13 cellular contexts compared by ENCODE assay signal in genomic region chr1:120849294-120850070, GRCh38. TPM values are rescaled to one million over a fixed set of nuclear protein-coding genes. Genes with fewer than 3 reads are reported as not detected.
DNase-seq lines count a peak whose midpoint lies in the region; ATAC-seq and TF ChIP-seq lines count a peak whose summit lies in the region.
"Not testable (repeated sequence)": the region's sequence is repeated elsewhere in the genome, so short reads cannot be mapped to it uniquely, and the experiment has no call there.
"Had no signal": no experiment of that assay in that cellular context is flagged by ENCODE, and none has a peak within 500 bp of the region (broad histone marks: within the 10 kb centered on the region; RNA-seq: fewer than 3 reads in every experiment).

No MANE protein-coding gene starts in this region.

- not testable (repeated sequence) for H3K18ac ChIP-seq in mesenchymal stem cell (ENCODE audit: low read depth in 1 of 2, low read length in 2 of 2)

- H3K4me3 ChIP-seq in BLaER1 treated with 17β-estradiol and CSF1 and Interleukin-3, amounts not matched to agents 10 nM and 100 nM = peak overlapping the region in 2 of 10 experiments; percentile 21 to 42; a peak in 2 of 20 replicates
- H3K4me3 ChIP-seq in GM23338 (peak overlapping the region; percentile 17; the same call in 1 of the 2 replicates), PC-3 (ENCODE audit: low read length) (0 out of 2 replicates have a peak overlapping the region, but pooled peaks have one; percentile 38), spleen (peak overlapping the region in 2 of 8 donors; percentile 19 to 46)
- H3K4me3 ChIP-seq in mesenchymal stem cell (ENCODE audit: insufficient read depth in 1 of 2, low read depth in 1 of 2, low read length in 2 of 2) = not testable (repeated sequence)

- intact Hi-C loops in PC-3 (cut with micrococcal nuclease); spleen (cut with DNase I; ENCODE audit: low total_unique reads): not testable (repeated sequence)

- not testable (repeated sequence) for H3K27ac ChIP-seq in BLaER1 treated with 17β-estradiol and CSF1 and Interleukin-3, amounts not matched to agents 10 nM and 100 nM; GM23338 (ENCODE audit: low read depth); PC-3 (ENCODE audit: low read length); mesenchymal stem cell (ENCODE audit: low read length, poor library complexity, severe bottlenecking)
- H3K27ac ChIP-seq in spleen = peak overlapping the region in 3 of 8 donors; percentile 85 to 93 (median 88)

- not testable (repeated sequence) for H3K79me1 ChIP-seq in mesenchymal stem cell (replicated peaks; ENCODE audit: low read length, poor library complexity, severe bottlenecking)

- not testable (repeated sequence) for BruUV-seq in PC-3 (replicated peaks; lab: Mats Ljungman, UMichigan)

- H4K20me1 ChIP-seq in BLaER1 treated with 17β-estradiol and CSF1 and Interleukin-3, amounts not matched to agents 10 nM and 100 nM; GM23338 (replicated peaks; ENCODE audit: insufficient read depth); PC-3 (ENCODE audit: low read length): not testable (repeated sequence)

- not testable (repeated sequence) for H3K9me3 ChIP-seq in BLaER1 treated with 17β-estradiol and CSF1 and Interleukin-3, amounts not matched to agents 10 nM and 100 nM (replicated peaks in 1 of 11); PC-3 (ENCODE audit: low read length); mesenchymal stem cell (ENCODE audit: control insufficient read depth, low read length); spleen

- H3K9ac ChIP-seq in BLaER1 treated with 17β-estradiol and CSF1 and Interleukin-3, amounts not matched to agents 10 nM and 100 nM; PC-3 (ENCODE audit: low read length); mesenchymal stem cell (ENCODE audit: low read length): not testable (repeated sequence)

- not testable (repeated sequence) for H3K4me3 Mint-ChIP-seq in GM23338
- H3K4me3 Mint-ChIP-seq in activated T-helper 17 cell treated with anti-CD3 and anti-CD28 coated beads, Interleukin-2, amount 50 U/mL, for 72 hours = peak overlapping the region; percentile 90

- H3K4me1 ChIP-seq in BLaER1 treated with 17β-estradiol and CSF1 and Interleukin-3, amounts not matched to agents 10 nM and 100 nM; GM23338 (ENCODE audit: insufficient read depth); PC-3 (ENCODE audit: insufficient read depth, low read length); mesenchymal stem cell (ENCODE audit: control insufficient read depth, insufficient read depth, low read depth, low read length); spleen: not testable (repeated sequence)

- not testable (repeated sequence) for H3K79me2 ChIP-seq in GM23338 (replicated peaks; ENCODE audit: insufficient read depth); PC-3 (ENCODE audit: low read length)

- H2BK12ac ChIP-seq in mesenchymal stem cell (ENCODE audit: low read length in 2 of 2) = not testable (repeated sequence)

- H2BK120ac ChIP-seq in mesenchymal stem cell (ENCODE audit: low read depth, low read length) = not testable (repeated sequence)

- H3K4me2 ChIP-seq in BLaER1 treated with 17β-estradiol and CSF1 and Interleukin-3, amounts not matched to agents 10 nM and 100 nM = peak overlapping the region in 9 of 11 experiments; percentile 12 to 47 (median 33); a peak in 11 of 22 replicates
- H3K4me2 ChIP-seq in GM23338 (0 out of 2 replicates have a peak overlapping the region, but pooled peaks have one; percentile 20), PC-3 (ENCODE audit: low read length) (peak overlapping the region; percentile 53)
- not testable (repeated sequence) for H3K4me2 ChIP-seq in mesenchymal stem cell (ENCODE audit: low read length, poor library complexity, severe bottlenecking)

- not testable (repeated sequence) for H3K27ac Mint-ChIP-seq in GM23338; activated T-helper 17 cell treated with anti-CD3 and anti-CD28 coated beads, Interleukin-2, amount 50 U/mL, for 72 hours

- CTCF ChIA-PET in PC-3 (lab: Charles Lee) = not testable (repeated sequence)

- not testable (repeated sequence) for H4K8ac ChIP-seq in mesenchymal stem cell (ENCODE audit: low read length)

- not testable (repeated sequence) for H2AFZ ChIP-seq in GM23338; PC-3 (ENCODE audit: low read length); mesenchymal stem cell (ENCODE audit: low read depth, low read length)

- H3K4ac ChIP-seq in mesenchymal stem cell (ENCODE audit: low read depth in 1 of 2, low read length in 2 of 2) = not testable (repeated sequence)

- H3K36me3 Mint-ChIP-seq in GM23338 (ENCODE audit: low read depth); activated T-helper 17 cell treated with anti-CD3 and anti-CD28 coated beads, Interleukin-2, amount 50 U/mL, for 72 hours (ENCODE audit: low read depth): not testable (repeated sequence)

- WGBS in mesenchymal stem cell = no CpG with 5 or more reads among the region's 21 CpGs
- 0 to 38% (median 36%) methylated on average over 1 to 15 of the region's 21 CpGs for WGBS in spleen, 5 donors

- H2BK5ac ChIP-seq in mesenchymal stem cell (ENCODE audit: low read depth, low read length, poor library complexity, severe bottlenecking) = not testable (repeated sequence)

- H3K27me3 Mint-ChIP-seq in GM23338 (ENCODE audit: insufficient read depth, low read depth, poor library complexity); activated T-helper 17 cell treated with anti-CD3 and anti-CD28 coated beads, Interleukin-2, amount 50 U/mL, for 72 hours: not testable (repeated sequence)

- not testable (repeated sequence) for H2BK15ac ChIP-seq in mesenchymal stem cell (ENCODE audit: low read depth, poor library complexity, severe bottlenecking)

- not testable (repeated sequence) for H3K36me3 ChIP-seq in BLaER1 treated with 17β-estradiol and CSF1 and Interleukin-3, amounts not matched to agents 10 nM and 100 nM; GM23338 (ENCODE audit: insufficient read depth); PC-3 (ENCODE audit: low read depth, low read length); mesenchymal stem cell (ENCODE audit: control insufficient read depth in 1 of 2, insufficient read depth in 2 of 2, low read depth in 1 of 2, low read length in 2 of 2); spleen

- not testable (repeated sequence) for H3K27me3 ChIP-seq in BLaER1 treated with 17β-estradiol and CSF1 and Interleukin-3, amounts not matched to agents 10 nM and 100 nM; GM23338 (ENCODE audit: insufficient read depth); PC-3 (ENCODE audit: low read length); mesenchymal stem cell (ENCODE audit: control insufficient read depth in 1 of 2, insufficient read depth in 1 of 2, low read length in 2 of 2); spleen (replicated peaks in 1 of 7)

- not testable (repeated sequence) for DNase-seq in GM23338 (ENCODE audit: low spot score)
- peak; percentile 0 for DNase-seq in PC-3
- DNase-seq in activated CD4-positive, alpha-beta T cell treated with anti-CD3 and anti-CD28 coated beads for 4 hours = peak; percentile 11 to 26
- DNase-seq in cerebellar cortex (ENCODE audit: low spot score) = peak; percentile 1
- peak; percentile 34 for DNase-seq in mesenchymal stem cell
- peak; percentile 74 for DNase-seq in spleen

- not testable (repeated sequence) for H3F3A ChIP-seq in GM23338 (replicated peaks; ENCODE audit: low read depth); PC-3 (ENCODE audit: low read length, unreplicated experiment)

- H3K14ac ChIP-seq in mesenchymal stem cell (ENCODE audit: low read length in 2 of 2) = not testable (repeated sequence)

- peak in 1 of 3 donors; percentile 22 for TF ChIP-seq POLR2A in spleen (IDR thresholded peaks at IDR 0.05)

- not testable (repeated sequence) for TF ChIP-seq CTCF in GM23338 (conservative IDR thresholded peaks at IDR 0.05; ENCODE audit: low read depth in 2 of 2); PC-3 (conservative IDR thresholded peaks at IDR 0.05; ENCODE audit: low read depth, low read length); spleen (IDR thresholded peaks at IDR 0.05 in 8 of 11, conservative IDR thresholded peaks at IDR 0.05 in 3 of 11)

- peak; percentile 9; the same call in 2 of the 3 replicates for ATAC-seq in GM23338
- peak; percentile 6; the same call in 1 of the 2 replicates for ATAC-seq in PC-3
- not testable (repeated sequence) for ATAC-seq in activated T-helper 17 cell treated with anti-CD3 and anti-CD28 coated beads, Interleukin-2, amount 50 U/mL, for 72 hours (replicated peaks)

- H2AK5ac ChIP-seq in mesenchymal stem cell (ENCODE audit: low read length, severe bottlenecking) = not testable (repeated sequence)

- not testable (repeated sequence) for H4K91ac ChIP-seq in mesenchymal stem cell (ENCODE audit: low read length)

- H3K4me1 Mint-ChIP-seq in GM23338; activated T-helper 17 cell treated with anti-CD3 and anti-CD28 coated beads, Interleukin-2, amount 50 U/mL, for 72 hours: not testable (repeated sequence)

- not testable (repeated sequence) for H3K23ac ChIP-seq in mesenchymal stem cell (ENCODE audit: low read length in 2 of 2)

- not testable (repeated sequence) for H3K9me2 ChIP-seq in GM23338 (ENCODE audit: insufficient read depth); PC-3 (replicated peaks; ENCODE audit: low read length)

- not testable (repeated sequence) for H3K9me3 Mint-ChIP-seq in GM23338; activated T-helper 17 cell treated with anti-CD3 and anti-CD28 coated beads, Interleukin-2, amount 50 U/mL, for 72 hours

- POLR2A ChIA-PET in PC-3 (lab: Charles Lee; ENCODE audit: unreplicated experiment) = not testable (repeated sequence)

RNA-seq across cellular contexts. Expression of gene PPIAL4A, which starts 40.1 kb away (rescaled TPM):
- total RNA-seq in GM23338 (2014; rRNA removed; shearing (Covaris generic)) = not detected in 2 replicates
- polyA plus RNA-seq in GM23338 (2016; fragmentation: Nextera tagmentation; extraction: Ambion mirVana) (not detected in 2 replicates), spleen (not detected)
- total RNA-seq in PC-3 (2014; rRNA removed) (not detected in 2 replicates), spleen (not detected)
- total RNA-seq in activated T-helper 17 cell treated with anti-CD3 and anti-CD28 coated beads, Interleukin-2, amount 50 U/mL, for 72 hours = not detected
- not detected for polyA plus RNA-seq in mesenchymal stem cell (2013, experiment 1 of 2)
- polyA plus RNA-seq in mesenchymal stem cell (2013, experiment 2 of 2) = not detected
- total RNA-seq: activated CD8-positive, alpha-beta memory T cell treated with anti-CD3 and anti-CD28 coated beads for 36 hours; IMR-90; T-helper 1 cell treated with Interleukin-12 subunit alpha and Interleukin-12 subunit beta and Interleukin-4 antibody, amounts not matched to agents 30 ng/mL and 1 ng/mL, for 36 hours; thoracic aorta had no signal
- polyA plus RNA-seq: A549, IMR-90 had no signal
